Comparison of ENCODE assay signal across 22 cellular contexts in genomic region chr1:15068997-15069396, GRCh38.
"Had no signal": no experiment of that assay in that cellular context is flagged by ENCODE, and none has a peak within 500 bp of the region (broad histone marks: within the 10 kb centered on the region; RNA-seq: fewer than 3 reads in every experiment).

No MANE protein-coding gene starts in this region.

- H3K27me3 ChIP-seq: left lung, ovary, right atrium auricular region, right lobe of liver, tibial nerve had no signal

- H3K9me3 ChIP-seq: left lung, mucosa of descending colon, ovary, right atrium auricular region, right lobe of liver, thoracic aorta had no signal

- H3K36me3 ChIP-seq: ovary, right atrium auricular region, right lobe of liver, tibial nerve had no signal

- H3K4me3 ChIP-seq: left lung, mucosa of descending colon, ovary, right atrium auricular region, right lobe of liver, smooth muscle cell, thoracic aorta, tibial nerve had no signal

- H3K4me1 ChIP-seq: left lung, right atrium auricular region, right lobe of liver, tibial nerve had no signal

- ATAC-seq: left colon; left lung; mucosa of descending colon; naive thymus-derived CD4-positive, alpha-beta T cell; natural killer cell treated with Interleukin-12 subunit alpha and Interleukin-12 subunit beta and Interleukin-15 and Interleukin-18, amount 100 ng/mL, for 72 hours; right lobe of liver; stimulated activated memory B cell treated with anti-CD40 and anti-IgM and Interleukin-4, amounts not matched to agents 10 μg/mL and 1 μg/mL and 100 μg/mL, for 72 hours; stimulated activated naive CD8-positive, alpha-beta T cell treated with anti-CD3 and anti-CD28 coated beads, Interleukin-15, amount 100 ng/mL, for 72 hours had no signal

- DNase-seq: hippocampal formation; kidney glomerular epithelial cell; left colon; left lung; midbrain; mucosa of descending colon; naive thymus-derived CD4-positive, alpha-beta T cell; ovary; right lobe of liver; stimulated activated CD4-positive, alpha-beta T cell treated with anti-CD3 and anti-CD28 coated beads, Interleukin-1b, Interleukin-23, amount 100 ng/mL, for 48 hours; stimulated activated CD4-positive, alpha-beta T cell treated with anti-CD3 and anti-CD28 coated beads, Interleukin-2, amount 100 ng/mL, for 48 hours; stimulated activated CD4-positive, alpha-beta T cell treated with anti-CD3 and anti-CD28 coated beads, Interleukin-4, amount 100 ng/mL, for 4 hours; stimulated activated CD8-positive, alpha-beta memory T cell treated with anti-CD3 and anti-CD28 coated beads, Interleukin-4, amount 100 ng/mL, for 48 hours; stimulated activated naive CD4-positive, alpha-beta T cell treated with Interleukin-2 at 50 U/mL for 16 hours; stimulated activated naive CD8-positive, alpha-beta T cell treated with anti-CD3 and anti-CD28 coated beads, Interleukin-15, amount 100 ng/mL, for 72 hours; substantia nigra had no signal

- H3K27ac ChIP-seq: left lung, right lobe of liver had no signal
